In genomic region chr7:12434012-12434642, GRCh38 we compare ENCODE assay signal across 10 cellular contexts.
A peak's percentile ranks its signal among the peaks of the same experiment; 100 is the strongest.
DNase-seq lines count a peak whose midpoint lies in the region; ATAC-seq and TF ChIP-seq lines count a peak whose summit lies in the region.
"Had no signal": no experiment of that assay in that cellular context is flagged by ENCODE, and none has a peak within 500 bp of the region (broad histone marks: within the 10 kb centered on the region; RNA-seq: fewer than 3 reads in every experiment).

No MANE protein-coding gene starts in this region.

- peak; percentile 49 for ATAC-seq in HG03439 (IDR thresholded peaks at IDR 0.05; ENCODE audit: unreplicated experiment)
- no peak for ATAC-seq in activated CD4-positive, CD25-positive, alpha-beta regulatory T cell treated with anti-CD3 and anti-CD28 coated beads, Interleukin-2, amount 50 U/mL, for 24 hours
- ATAC-seq: naive thymus-derived CD4-positive, alpha-beta T cell had no signal

- H2AFZ ChIP-seq in parathyroid adenoma, result no peak overlapping the region

- no peaks in the 10 kb centered on the region for H3K27me3 ChIP-seq in parathyroid adenoma (ENCODE audit: control insufficient read depth, insufficient read depth, low read length)

- in situ Hi-C loops in astrocyte of the cerebellum (cut with HindIII; ENCODE audit: low sequenced_read_pairs), result no loop called here

- no peaks in the 10 kb centered on the region for H3K36me3 ChIP-seq in parathyroid adenoma (ENCODE audit: control insufficient read depth, insufficient read depth, low read length)

- H3K79me2 ChIP-seq in parathyroid adenoma, result no peaks in the 10 kb centered on the region

- H3K4me3 ChIP-seq in astrocyte of the cerebellum (ENCODE audit: low read depth, low read length) (no peak overlapping the region), parathyroid adenoma (ENCODE audit: low read depth, low read length) (no peak overlapping the region)

- H3K4me1 ChIP-seq in parathyroid adenoma, result no peaks in the 10 kb centered on the region

- peak; percentile 15 for TF ChIP-seq CTCF in astrocyte of the cerebellum (IDR thresholded peaks at IDR 0.05; ENCODE audit: low read depth, low read length, missing control alignments)
- TF ChIP-seq CTCF in parathyroid adenoma (IDR thresholded peaks at IDR 0.05), result peak; percentile 17

- no peak overlapping the region for H3K9ac ChIP-seq in parathyroid adenoma

- H3K4me2 ChIP-seq in parathyroid adenoma (ENCODE audit: low read length), result no peak overlapping the region

- DNase-seq in NCI-H1694 treated with DMSO at 0.1 percent for 48 hours (lab: John Stamatoyannopoulos, UW) (peak; percentile 14), NCI-H1694 (lab: John Stamatoyannopoulos, UW) (no peak), astrocyte of the cerebellum (ENCODE audit: low read depth) (no peak), nucleus accumbens (lab: John Stamatoyannopoulos, UW) (no peak)
- DNase-seq in activated CD4-positive, alpha-beta T cell treated with anti-CD3 and anti-CD28 coated beads, Interleukin-2, amount 50 U/mL, for 1 hour, result no peak
- DNase-seq: GOT3; naive thymus-derived CD4-positive, alpha-beta T cell had no signal

- no peak overlapping the region for H3K27ac ChIP-seq in parathyroid adenoma

- no peaks in the 10 kb centered on the region for H3K9me3 ChIP-seq in parathyroid adenoma (ENCODE audit: control insufficient read depth, low read length)
